Comparison of ENCODE assay signal across 8 cellular contexts in the genomic region with DNA sequence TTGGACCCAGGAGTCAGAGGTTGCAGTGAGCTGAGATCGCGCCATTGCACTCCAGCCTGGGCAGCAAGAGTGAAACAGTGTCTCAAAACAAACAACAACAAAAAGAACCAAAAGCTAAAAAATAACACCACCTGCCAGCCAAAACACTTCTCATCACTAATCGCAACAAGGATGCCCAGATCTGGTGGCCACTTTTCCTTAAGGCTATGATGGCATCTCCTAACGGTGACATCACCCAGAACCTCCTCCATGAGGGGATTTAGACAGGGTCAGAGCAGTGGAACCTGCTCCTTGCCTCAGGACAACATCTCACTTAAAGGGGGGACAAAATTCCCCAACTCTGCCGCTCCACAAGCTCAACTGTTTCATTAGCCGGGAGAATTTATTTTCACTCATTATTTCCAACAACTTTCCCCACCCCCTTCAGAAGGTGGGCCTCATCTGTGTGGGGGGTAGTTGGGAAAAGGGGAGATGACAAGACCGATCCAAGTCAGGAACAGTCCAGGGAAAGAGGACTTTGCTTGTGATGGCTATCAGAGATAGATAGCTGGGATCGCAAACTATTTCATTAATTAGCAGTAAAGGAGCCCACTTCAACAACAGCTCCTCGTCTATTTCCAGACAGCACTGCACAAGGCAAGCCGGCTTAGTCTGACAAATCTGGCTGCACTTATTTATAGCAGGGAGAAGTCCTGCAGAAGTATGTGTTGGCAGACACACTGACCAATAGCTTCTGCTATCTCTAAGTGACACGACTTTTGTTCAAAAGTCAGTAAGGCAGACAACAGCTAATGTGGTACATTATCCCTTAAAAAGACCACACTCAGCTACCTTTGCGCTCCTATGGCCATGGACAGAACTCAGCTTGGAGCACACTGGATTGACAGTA. TPM values are rescaled to one million over a fixed set of nuclear protein-coding genes. Genes with fewer than 3 reads are reported as not detected.
DNase-seq lines count a peak whose midpoint lies in the region; ATAC-seq and TF ChIP-seq lines count a peak whose summit lies in the region.

No MANE protein-coding gene starts in this region.

- H3K4me1 ChIP-seq in hepatocyte (ENCODE audit: insufficient read depth) (peaks cover 23% of the 10 kb centered on the region), spleen (peaks cover 28 to 48% (median 37%) of the 10 kb centered on the region in 6 donors)

- H3K4me3 Mint-ChIP-seq in activated naive CD4-positive, alpha-beta T cell treated with anti-CD3 and anti-CD28 coated beads for 36 hours: peak overlapping the region; percentile 84

- H3K9me3 Mint-ChIP-seq in activated naive CD4-positive, alpha-beta T cell treated with anti-CD3 and anti-CD28 coated beads for 36 hours: no peaks in the 10 kb centered on the region
- no peaks in the 10 kb centered on the region for H3K9me3 Mint-ChIP-seq in activated naive CD4-positive, alpha-beta T cell treated with anti-CD3 and anti-CD28 coated beads, Interleukin-2, amount 50 U/mL, for 72 hours

- H3K4me2 ChIP-seq in hepatocyte: peak overlapping the region; percentile 98

- intact Hi-C loops in activated naive CD4-positive, alpha-beta T cell treated with anti-CD3 and anti-CD28 coated beads for 36 hours (cut with micrococcal nuclease): loop anchor here (10.0 kb wide), 1 partner anchor 719 kb away; the partner anchor contains the start of gene RRAGC
- intact Hi-C loops in spleen (cut with DNase I; ENCODE audit: low total_unique reads): no loop called here

- TF ChIP-seq CTCF in hepatocyte (IDR thresholded peaks at IDR 0.05; ENCODE audit: poor library complexity): no peak
- TF ChIP-seq CTCF in spleen (IDR thresholded peaks at IDR 0.05 in 8 of 11, conservative IDR thresholded peaks at IDR 0.05 in 3 of 11): no peak

- peak overlapping the region; percentile 91 for H3K27ac Mint-ChIP-seq in activated naive CD4-positive, alpha-beta T cell treated with anti-CD3 and anti-CD28 coated beads for 36 hours
- peak overlapping the region; percentile 95 to 96 for H3K27ac Mint-ChIP-seq in activated naive CD4-positive, alpha-beta T cell treated with anti-CD3 and anti-CD28 coated beads, Interleukin-2, amount 50 U/mL, for 72 hours

- peaks cover 63% of the 10 kb centered on the region for H4K20me1 ChIP-seq in hepatocyte (ENCODE audit: insufficient read depth, poor library complexity, severe bottlenecking)

- no peak overlapping the region for H2AFZ ChIP-seq in hepatocyte

- 56% methylated on average over 12 of the region's 12 CpGs for WGBS in hepatocyte (ENCODE audit: low lambda C conversion rate, missing lambda C conversion rate)
- WGBS in spleen, 5 donors: 54 to 69% (median 65%) methylated on average over 12 of the region's 12 CpGs

- H3K27me3 ChIP-seq in hepatocyte (no peaks in the 10 kb centered on the region), spleen (replicated peaks in 1 of 7) (no peaks in the 10 kb centered on the region)

- CTCF ChIA-PET in activated naive CD4-positive, alpha-beta T cell treated with anti-CD3 and anti-CD28 coated beads for 36 hours (lab: Charles Lee): interaction anchor here (0.6 to 2.2 kb wide), 6 partner anchors 19 to 504 kb away, joined by 3 to 9 read pairs (median 3); no protein-coding TSS in a partner anchor

- H3K9me3 ChIP-seq in hepatocyte (ENCODE audit: low read depth) (no peaks in the 10 kb centered on the region), spleen (no peaks in the 10 kb centered on the region)

- peak overlapping the region; percentile 66 for H3K4me3 ChIP-seq in hepatocyte
- H3K4me3 ChIP-seq in spleen: peak overlapping the region; percentile 64 to 84 (median 82)

- no peaks in the 10 kb centered on the region for H3K27me3 Mint-ChIP-seq in activated naive CD4-positive, alpha-beta T cell treated with anti-CD3 and anti-CD28 coated beads for 36 hours (ENCODE audit: low read depth)

- no peak for ATAC-seq in activated naive CD4-positive, alpha-beta T cell treated with anti-CD3 and anti-CD28 coated beads, Interleukin-2, amount 50 U/mL, for 72 hours
- ATAC-seq in GM21447 (IDR thresholded peaks at IDR 0.05; ENCODE audit: unreplicated experiment) (no peak), HG03280 (IDR thresholded peaks at IDR 0.05; ENCODE audit: unreplicated experiment) (no peak), HG02981 (IDR thresholded peaks at IDR 0.05; ENCODE audit: unreplicated experiment) (no peak)

- H3K27ac ChIP-seq in hepatocyte (no peak overlapping the region), spleen (peak overlapping the region in 2 of 8 donors; percentile 88 to 90)

- no peak for TF ChIP-seq POLR2A in spleen (IDR thresholded peaks at IDR 0.05)

- no peaks in the 10 kb centered on the region for H3K9me2 ChIP-seq in hepatocyte (replicated peaks; ENCODE audit: insufficient read depth)

- H3K4me1 Mint-ChIP-seq in activated naive CD4-positive, alpha-beta T cell treated with anti-CD3 and anti-CD28 coated beads for 36 hours (ENCODE audit: low read depth): peaks cover 46% of the 10 kb centered on the region

- H3K36me3 ChIP-seq in hepatocyte (replicated peaks; ENCODE audit: insufficient read depth, low read depth) (peaks cover 3% of the 10 kb centered on the region), spleen (peaks cover 11 to 58% (median 37%) of the 10 kb centered on the region in 6 donors)

- H3K36me3 Mint-ChIP-seq in activated naive CD4-positive, alpha-beta T cell treated with anti-CD3 and anti-CD28 coated beads for 36 hours (ENCODE audit: low read depth): peaks cover 57% of the 10 kb centered on the region
- peaks cover 36 to 42% of the 10 kb centered on the region in 2 donors for H3K36me3 Mint-ChIP-seq in activated naive CD4-positive, alpha-beta T cell treated with anti-CD3 and anti-CD28 coated beads, Interleukin-2, amount 50 U/mL, for 72 hours

- peaks cover 76% of the 10 kb centered on the region for H3K79me2 ChIP-seq in hepatocyte

- no peak for DNase-seq in activated naive CD4-positive, alpha-beta T cell treated with anti-CD3 and anti-CD28 coated beads for 36 hours
- no peak for DNase-seq in activated naive CD4-positive, alpha-beta T cell treated with anti-CD3 and anti-CD28 coated beads, Interleukin-2, amount 50 U/mL, for 16 hours
- no peak for DNase-seq in activated naive CD4-positive, alpha-beta T cell treated with anti-CD3 and anti-CD28 coated beads, Interleukin-2, amount 50 U/mL, for 72 hours (ENCODE audit: low spot score in 2 of 2)
- no peak for DNase-seq in hepatocyte (ENCODE audit: low spot score)
- DNase-seq in spleen: no peak

RNA-seq across cellular contexts. Expression of gene PABPC4, which starts 2.6 kb away (rescaled TPM):
- 100 to 1,000 TPM; 328 to 353 TPM for total RNA-seq in activated naive CD4-positive, alpha-beta T cell treated with anti-CD3 and anti-CD28 coated beads for 36 hours
- 100 to 1,000 TPM; 168 to 287 TPM for total RNA-seq in activated naive CD4-positive, alpha-beta T cell treated with anti-CD3 and anti-CD28 coated beads, Interleukin-2, amount 50 U/mL, for 72 hours
- total RNA-seq in hepatocyte: 100 and 130 TPM in 2 replicates
- polyA plus RNA-seq in hepatocyte: 71.5 and 82.3 TPM in 2 replicates
- 100 to 1,000 TPM; 145 to 241 (median 172) TPM for total RNA-seq in spleen
- 100 to 1,000 TPM; 111 to 117 (median 114) TPM for polyA plus RNA-seq in spleen
